In genomic region chr7:50314778-50315177, GRCh38 we compare ENCODE assay signal across 14 cellular contexts. TPM values are rescaled to one million over a fixed set of nuclear protein-coding genes. Genes with fewer than 3 reads are reported as not detected.
A peak's percentile ranks its signal among the peaks of the same experiment; 100 is the strongest.
DNase-seq lines count a peak whose midpoint lies in the region; TF ChIP-seq lines count a peak whose summit lies in the region.
"Had no signal": no experiment of that assay in that cellular context is flagged by ENCODE, and none has a peak within 500 bp of the region (broad histone marks: within the 10 kb centered on the region; RNA-seq: fewer than 3 reads in every experiment).

No MANE protein-coding gene starts in this region.

- H3K36me3 ChIP-seq in thymus (ENCODE audit: control insufficient read depth, insufficient read depth) (peaks cover 18% of the 10 kb centered on the region), prostate gland (no peaks in the 10 kb centered on the region)

- H3K9me3 ChIP-seq in thymus (ENCODE audit: control insufficient read depth) (no peaks in the 10 kb centered on the region), prostate gland (no peaks in the 10 kb centered on the region)
- H3K9me3 ChIP-seq: mucosa of descending colon had no signal

- POLR2A ChIA-PET in activated CD4-positive, alpha-beta memory T cell treated with anti-CD3 and anti-CD28 coated beads, Interleukin-2, amount 10 ng/mL, durations not matched to agents 7 days and 5 days (lab: Charles Lee): interaction anchor here (1.0 to 23.3 kb wide), 12 partner anchors 6 to 105 kb away, joined by 3 to 1125 read pairs (median 301); partner anchors contain the start of gene IKZF1

- H3K27ac Mint-ChIP-seq in activated T-cell treated with anti-CD3 and anti-CD28 coated beads, Interleukin-2, amount 50 U/mL, for 24 hours: peak overlapping the region; percentile 96
- H3K27ac Mint-ChIP-seq in activated CD4-positive, alpha-beta memory T cell treated with anti-CD3 and anti-CD28 coated beads, Interleukin-2, amount 10 ng/mL, durations not matched to agents 7 days and 5 days: peak overlapping the region; percentile 99

- H3K27ac ChIP-seq in thymus (ENCODE audit: low read depth) (peak overlapping the region; percentile 94), prostate gland (no peak overlapping the region)
- H3K27ac ChIP-seq: PC-9 had no signal

- H3K4me1 ChIP-seq in thymus (ENCODE audit: control insufficient read depth, insufficient read depth, low read length) (peaks cover 47% of the 10 kb centered on the region), prostate gland (replicated peaks) (no peaks in the 10 kb centered on the region)

- WGBS in thymus: 84% methylated on average over 8 of the region's 8 CpGs
- WGBS in prostate gland: 47% methylated on average over 8 of the region's 8 CpGs

- no peaks in the 10 kb centered on the region for H3K27me3 Mint-ChIP-seq in activated T-cell treated with anti-CD3 and anti-CD28 coated beads, Interleukin-2, amount 50 U/mL, for 24 hours
- H3K27me3 Mint-ChIP-seq in activated CD4-positive, alpha-beta memory T cell treated with anti-CD3 and anti-CD28 coated beads, Interleukin-2, amount 10 ng/mL, durations not matched to agents 7 days and 5 days: no peaks in the 10 kb centered on the region

- no peaks in the 10 kb centered on the region for H3K27me3 ChIP-seq in thymus (ENCODE audit: control insufficient read depth, insufficient read depth)
- no peaks in the 10 kb centered on the region for H3K27me3 ChIP-seq in prostate gland (replicated peaks; ENCODE audit: insufficient read depth)

- no peak for DNase-seq in activated T-cell treated with anti-CD3 and anti-CD28 coated beads, Interleukin-2, amount 50 U/mL, for 24 hours
- DNase-seq in activated T-cell treated with anti-CD3 and anti-CD28 coated beads for 4 hours (no peak), left kidney (ENCODE audit: low read depth, low spot score) (peak; percentile 43), GDM1 (lab: John Stamatoyannopoulos, UW) (no peak), midbrain (lab: John Stamatoyannopoulos, UW) (no peak), prostate gland (ENCODE audit: low spot score) (no peak)
- DNase-seq in activated CD4-positive, alpha-beta memory T cell treated with anti-CD3 and anti-CD28 coated beads, Interleukin-2, amount 10 ng/mL, durations not matched to agents 7 days and 5 days: no peak
- DNase-seq: mucosa of descending colon, PC-9, T1000 had no signal

- H3K4me3 ChIP-seq in thymus (ENCODE audit: low read length) (peak overlapping the region; percentile 38), prostate gland (no peak overlapping the region)
- H3K4me3 ChIP-seq: mucosa of descending colon, PC-9, smooth muscle cell had no signal

- no peak for TF ChIP-seq POLR2A in prostate gland (IDR thresholded peaks at IDR 0.05)

- H3K4me1 Mint-ChIP-seq in activated T-cell treated with anti-CD3 and anti-CD28 coated beads, Interleukin-2, amount 50 U/mL, for 24 hours (ENCODE audit: low read depth): peaks cover 74% of the 10 kb centered on the region
- peaks cover 73% of the 10 kb centered on the region for H3K4me1 Mint-ChIP-seq in activated CD4-positive, alpha-beta memory T cell treated with anti-CD3 and anti-CD28 coated beads, Interleukin-2, amount 10 ng/mL, durations not matched to agents 7 days and 5 days

- H3K4me3 Mint-ChIP-seq in activated T-cell treated with anti-CD3 and anti-CD28 coated beads, Interleukin-2, amount 50 U/mL, for 24 hours: peak overlapping the region; percentile 88
- H3K4me3 Mint-ChIP-seq in activated CD4-positive, alpha-beta memory T cell treated with anti-CD3 and anti-CD28 coated beads, Interleukin-2, amount 10 ng/mL, durations not matched to agents 7 days and 5 days: peak overlapping the region; percentile 88

- TF ChIP-seq CTCF in prostate gland (IDR thresholded peaks at IDR 0.05): no peak

- CTCF ChIA-PET in activated CD4-positive, alpha-beta memory T cell treated with anti-CD3 and anti-CD28 coated beads, Interleukin-2, amount 10 ng/mL, durations not matched to agents 7 days and 5 days (lab: Charles Lee): interaction anchor here (1.0 to 14.5 kb wide), 7 partner anchors 10 to 110 kb away, joined by 3 to 177 read pairs (median 5); partner anchors contain the start of gene IKZF1

- peaks cover 70% of the 10 kb centered on the region for H3K36me3 Mint-ChIP-seq in activated T-cell treated with anti-CD3 and anti-CD28 coated beads, Interleukin-2, amount 50 U/mL, for 24 hours (ENCODE audit: low read depth)
- H3K36me3 Mint-ChIP-seq in activated CD4-positive, alpha-beta memory T cell treated with anti-CD3 and anti-CD28 coated beads, Interleukin-2, amount 10 ng/mL, durations not matched to agents 7 days and 5 days (ENCODE audit: low read depth): peaks cover 93% of the 10 kb centered on the region

- no peaks in the 10 kb centered on the region for H3K9me3 Mint-ChIP-seq in activated T-cell treated with anti-CD3 and anti-CD28 coated beads, Interleukin-2, amount 50 U/mL, for 24 hours
- H3K9me3 Mint-ChIP-seq in activated CD4-positive, alpha-beta memory T cell treated with anti-CD3 and anti-CD28 coated beads, Interleukin-2, amount 10 ng/mL, durations not matched to agents 7 days and 5 days: no peaks in the 10 kb centered on the region

- intact Hi-C loops in prostate gland (cut with DNase I): no loop called here

RNA-seq across cellular contexts. Expression of gene IKZF1, which starts 10.3 kb away (rescaled TPM):
- total RNA-seq in activated CD4-positive, alpha-beta memory T cell treated with anti-CD3 and anti-CD28 coated beads, Interleukin-2, amount 10 ng/mL, durations not matched to agents 7 days and 5 days: 100 to 1,000 TPM; 383 to 404 TPM
- polyA plus RNA-seq in thymus: 99.0 TPM
- total RNA-seq in prostate gland: 1 to 10 TPM; 2.7 to 7.7 TPM
- total RNA-seq: epithelial cell of proximal tubule, M059J, PC-9, smooth muscle cell had no signal
- polyA plus RNA-seq: smooth muscle cell had no signal

Comparison
In these comparisons a context has a peak if more than half of its experiments do, and no peak if none do; other contexts are left out.
1. RNA of gene IKZF1, which starts 10.3 kb away (total RNA-seq): 383 to 404 TPM in activated CD4-positive, alpha-beta memory T cell treated with anti-CD3 and anti-CD28 coated beads, Interleukin-2, amount 10 ng/mL, durations not matched to agents 7 days and 5 days; 2.7 to 7.7 TPM in prostate gland; every median in the first group is over 10 times any median in the second.